In genomic region chr1:160068231-160068630, GRCh38 we compare ENCODE assay signal across 1 cellular context.
TF ChIP-seq lines count a peak whose summit lies in the region.

No MANE protein-coding gene starts in this region.

TF ChIP-seq in H1, 55 proteins besides CTCF, POLR2A, EP300 and RAD21:
- TF ChIP-seq SIRT6 (IDR thresholded peaks at IDR 0.05; ENCODE audit: low read length) = no peak
- TF ChIP-seq BACH1 (IDR thresholded peaks at IDR 0.05; ENCODE audit: low read length) = no peak
- TF ChIP-seq EGR1 (IDR thresholded peaks at IDR 0.05; ENCODE audit: borderline replicate concordance, low read depth, low read length) = no peak
- no peak for TF ChIP-seq SIN3A (conservative IDR thresholded peaks at IDR 0.05 in 1 of 2, IDR thresholded peaks at IDR 0.05 in 1 of 2; ENCODE audit: low read depth in 1 of 2, low read length in 2 of 2)
- TF ChIP-seq CTBP2 (IDR thresholded peaks at IDR 0.05; ENCODE audit: borderline replicate concordance, insufficient read depth, insufficient read length, low read length) = no peak
- TF ChIP-seq BRCA1 (IDR thresholded peaks at IDR 0.05; ENCODE audit: low read depth, low read length) = no peak
- no peak for TF ChIP-seq JUND (IDR thresholded peaks at IDR 0.05; ENCODE audit: low read length)
- no peak for TF ChIP-seq CEBPB (IDR thresholded peaks at IDR 0.05; ENCODE audit: low read depth, low read length)
- no peak for TF ChIP-seq HDAC2 (IDR thresholded peaks at IDR 0.05; ENCODE audit: borderline replicate concordance in 1 of 2, low read depth in 2 of 2, low read length in 2 of 2)
- TF ChIP-seq SP1 (IDR thresholded peaks at IDR 0.05; ENCODE audit: low read depth, low read length) = no peak
- TF ChIP-seq SP4 (IDR thresholded peaks at IDR 0.05; ENCODE audit: low read length) = no peak
- no peak for TF ChIP-seq RBBP5 (IDR thresholded peaks at IDR 0.05; ENCODE audit: borderline replicate concordance, low read depth, low read length)
- no peak for TF ChIP-seq TEAD4 (IDR thresholded peaks at IDR 0.05; ENCODE audit: low read depth, low read length)
- no peak for TF ChIP-seq CHD1 (IDR thresholded peaks at IDR 0.05; ENCODE audit: low read depth, low read length)
